9 cellular contexts compared by ENCODE assay signal in the genomic region with DNA sequence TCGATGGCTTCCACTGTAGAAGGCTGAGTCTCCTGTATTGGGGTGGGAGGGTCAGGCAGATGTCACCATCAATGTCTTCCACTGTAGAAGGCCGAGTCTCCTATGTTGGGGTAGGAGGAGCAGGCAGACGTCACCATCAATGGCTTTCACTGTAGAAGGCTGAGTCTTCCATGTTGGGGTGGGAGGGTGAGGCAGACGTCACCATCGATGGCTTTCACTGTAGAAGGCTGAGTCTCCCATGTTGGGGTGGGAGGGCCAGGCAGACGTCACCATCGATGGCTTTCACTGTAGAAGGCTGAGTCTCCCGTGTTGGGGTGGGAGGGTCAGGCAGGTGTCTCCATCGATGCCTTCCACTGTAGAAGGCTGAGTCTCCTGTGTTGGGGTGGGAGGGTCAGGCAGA.
"Had no signal": no experiment of that assay in that cellular context is flagged by ENCODE, and none has a peak within 500 bp of the region (broad histone marks: within the 10 kb centered on the region; RNA-seq: fewer than 3 reads in every experiment).

No MANE protein-coding gene starts in this region.

- H2AFZ ChIP-seq: GM23248 had no signal

- H3K27ac ChIP-seq: GM23248, HL-60 had no signal

- DNase-seq: GM23248, GOT3, H9, HCEC 1CT, IMR-90, KG1 had no signal

- H3K4me3 ChIP-seq: GM23248, K562 had no signal

- FAIRE-seq: H54, K562 had no signal

- ATAC-seq: K562 had no signal

- H3K9ac ChIP-seq: GM23248 had no signal
